In the genomic region with DNA sequence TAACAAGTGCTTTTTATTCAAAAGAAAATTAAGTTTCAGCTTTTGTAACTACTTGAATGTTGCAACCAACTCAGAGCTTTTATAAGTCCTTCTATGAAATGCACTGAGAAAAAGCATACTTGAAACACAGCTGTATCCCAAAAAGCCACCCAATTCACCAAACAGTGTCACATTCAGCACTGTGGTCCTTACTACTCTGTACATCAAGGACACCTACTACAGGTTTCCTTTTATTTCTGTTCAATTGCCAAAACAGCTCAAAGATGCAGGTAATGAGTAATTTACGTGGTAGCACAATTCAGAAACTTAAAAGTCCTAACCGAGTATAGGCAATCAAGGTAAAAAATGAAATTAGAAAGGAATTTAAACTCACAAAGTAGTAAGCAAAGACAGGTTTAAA, we compare ENCODE assay signal across 10 cellular contexts. TPM values are rescaled to one million over a fixed set of nuclear protein-coding genes. Genes with fewer than 3 reads are reported as not detected.
DNase-seq lines count a peak whose midpoint lies in the region; TF ChIP-seq lines count a peak whose summit lies in the region.
"Had no signal": no experiment of that assay in that cellular context is flagged by ENCODE, and none has a peak within 500 bp of the region (broad histone marks: within the 10 kb centered on the region; RNA-seq: fewer than 3 reads in every experiment).

No MANE protein-coding gene starts in this region.

- no peak overlapping the region for H4K91ac ChIP-seq in trophoblast cell (ENCODE audit: low read depth, low read length)

- H2BK5ac ChIP-seq in trophoblast cell (ENCODE audit: low read depth, low read length, poor library complexity): no peak overlapping the region

- H3K4me1 ChIP-seq in Caco-2 (peaks cover 13% of the 10 kb centered on the region), PC-9 (replicated peaks; ENCODE audit: insufficient read depth) (peaks cover 6% of the 10 kb centered on the region; the same call in 1 of the 2 replicates), trophoblast cell (ENCODE audit: control insufficient read depth in 1 of 2, insufficient read depth in 2 of 2, low read length in 2 of 2) (peaks cover 0 to 5% of the 10 kb centered on the region in 2 experiments)

- no peak overlapping the region for H3K14ac ChIP-seq in trophoblast cell (ENCODE audit: low read length)

- no peaks in the 10 kb centered on the region for H3K9me3 Mint-ChIP-seq in Caco-2 (ENCODE audit: unreplicated experiment)

- no peak overlapping the region for H2BK120ac ChIP-seq in trophoblast cell (ENCODE audit: insufficient read depth, low read length, poor library complexity)

- H3K23ac ChIP-seq in trophoblast cell (ENCODE audit: low read length): no peak overlapping the region

- no peaks in the 10 kb centered on the region for H3K27me3 Mint-ChIP-seq in Caco-2 (ENCODE audit: insufficient read depth, unreplicated experiment)

- peaks cover 13% of the 10 kb centered on the region for H3K79me1 ChIP-seq in trophoblast cell (ENCODE audit: low read length)

- H3K9ac ChIP-seq in trophoblast cell (ENCODE audit: low read length): no peak overlapping the region

- H3K9me2 ChIP-seq in PC-9 (ENCODE audit: insufficient read depth): no peaks in the 10 kb centered on the region

- peak overlapping the region; percentile 93 for H3K27ac Mint-ChIP-seq in Caco-2 (ENCODE audit: unreplicated experiment)

- CTCF ChIA-PET in Caco-2 (lab: Charles Lee): no interaction called here
- CTCF ChIA-PET in PC-9 (lab: Charles Lee): no interaction called here

- DNase-seq in Caco-2 (no peak), PC-9 (no peak), epithelial cell of proximal tubule (ENCODE audit: low read depth) (no peak), trophoblast cell (no peak), GM13977 (ENCODE audit: low spot score) (no peak), NAMALWA (ENCODE audit: low spot score) (no peak), DMS 273 (lab: John Stamatoyannopoulos, UW; ENCODE audit: unreplicated experiment) (no peak), KG1 (lab: John Stamatoyannopoulos, UW) (no peak)
- DNase-seq: cerebellar nuclear complex, NCI-H2029 treated with DMSO at 0.1 percent for 48 hours had no signal

- no TSS peak for BruUV-seq in Caco-2 (replicated peaks; lab: Mats Ljungman, UMichigan)
- no TSS peak for BruUV-seq in PC-9 (replicated peaks; lab: Mats Ljungman, UMichigan)

- no peak overlapping the region for H2BK12ac ChIP-seq in trophoblast cell (ENCODE audit: low read length)

- peaks cover 30% of the 10 kb centered on the region for H3K36me3 Mint-ChIP-seq in Caco-2 (ENCODE audit: insufficient read depth, unreplicated experiment)

- H3K4me1 Mint-ChIP-seq in Caco-2 (ENCODE audit: low read depth, unreplicated experiment): peaks cover 17% of the 10 kb centered on the region

- no peak overlapping the region for H4K8ac ChIP-seq in trophoblast cell (ENCODE audit: low read depth, low read length)

- H2AFZ ChIP-seq in PC-9: peak overlapping the region; percentile 66; the same call in 1 of the 2 replicates
- H2AFZ ChIP-seq in trophoblast cell (ENCODE audit: insufficient read depth, low read length, poor library complexity): no peak overlapping the region

- in situ Hi-C loops in GM13977 (cut with MboI; ENCODE audit: low pct_unique_long_range_greater_than_20kb, low sequenced_read_pairs, unreplicated experiment): no loop called here

- no peak overlapping the region for H4K12ac ChIP-seq in trophoblast cell (ENCODE audit: low read depth, low read length)

- no peaks in the 10 kb centered on the region for H3K9me3 ChIP-seq in Caco-2
- no peaks in the 10 kb centered on the region for H3K9me3 ChIP-seq in PC-9 (ENCODE audit: insufficient read depth, low read depth)
- no peaks in the 10 kb centered on the region for H3K9me3 ChIP-seq in trophoblast cell (ENCODE audit: insufficient read depth, low read depth, low read length)

- peak overlapping the region; percentile 66 for H3K4ac ChIP-seq in trophoblast cell (ENCODE audit: low read depth, low read length)

- peak overlapping the region; percentile 90 for H3K4me3 Mint-ChIP-seq in Caco-2 (ENCODE audit: unreplicated experiment)

- H3K36me3 ChIP-seq in Caco-2 (ENCODE audit: control insufficient read depth, insufficient read depth, low read length) (no peaks in the 10 kb centered on the region), PC-9 (ENCODE audit: low read depth) (no peaks in the 10 kb centered on the region), trophoblast cell (ENCODE audit: control insufficient read depth in 1 of 2, insufficient read depth in 2 of 2, low read length in 2 of 2) (peaks cover 8 to 9% of the 10 kb centered on the region in 2 experiments)

- H2AK5ac ChIP-seq in trophoblast cell (ENCODE audit: low read length): no peak overlapping the region

- no peak for TF ChIP-seq CTCF in Caco-2 (IDR thresholded peaks at IDR 0.05; ENCODE audit: insufficient read depth in 1 of 2, low read depth in 1 of 2, low read length in 1 of 2, severe bottlenecking in 1 of 2, unreplicated experiment in 1 of 2)
- TF ChIP-seq CTCF in PC-9 (conservative IDR thresholded peaks at IDR 0.05): no peak
- TF ChIP-seq CTCF in epithelial cell of proximal tubule (conservative IDR thresholded peaks at IDR 0.05; ENCODE audit: low read depth, low read length): no peak
- TF ChIP-seq CTCF in GM13977 (IDR thresholded peaks at IDR 0.05; ENCODE audit: extremely low read depth, insufficient read depth, missing control alignments): no peak

- WGBS in trophoblast cell (ENCODE audit: extremely low coverage, insufficient coverage, insufficient read length): no CpG with 5 or more reads among the region's 2 CpGs

- H3K27ac ChIP-seq in PC-9 (peak overlapping the region; percentile 84), trophoblast cell (ENCODE audit: low read depth, low read length) (no peak overlapping the region)

- H3K79me2 ChIP-seq in PC-9 (ENCODE audit: low read depth): peaks cover 58% of the 10 kb centered on the region
- peaks cover 9% of the 10 kb centered on the region for H3K79me2 ChIP-seq in trophoblast cell (ENCODE audit: control insufficient read depth, insufficient read depth, low read length, poor library complexity)

- no peak overlapping the region for H3K18ac ChIP-seq in trophoblast cell (ENCODE audit: low read length)

- H4K20me1 ChIP-seq in PC-9 (ENCODE audit: insufficient read depth): peaks cover 21% of the 10 kb centered on the region

- H3K4me2 ChIP-seq in PC-9: peak overlapping the region; percentile 77
- peak overlapping the region; percentile 85 for H3K4me2 ChIP-seq in trophoblast cell (ENCODE audit: low read length)

- H3K27me3 ChIP-seq in Caco-2 (replicated peaks; ENCODE audit: control insufficient read depth, insufficient read depth, low read length) (no peaks in the 10 kb centered on the region), PC-9 (ENCODE audit: insufficient read depth, low read depth) (no peaks in the 10 kb centered on the region), trophoblast cell (ENCODE audit: insufficient read depth, low read length) (no peaks in the 10 kb centered on the region)

- H3K4me3 ChIP-seq in Caco-2 (ENCODE audit: low read depth, low read length) (no peak overlapping the region; the same call in 1 of the 2 replicates), PC-9 (peak overlapping the region; percentile 63), epithelial cell of proximal tubule (ENCODE audit: low read depth, low read length) (peak overlapping the region; percentile 97), trophoblast cell (ENCODE audit: low read depth, low read length) (no peak overlapping the region)

- POLR2A ChIA-PET in Caco-2 (lab: Charles Lee) (no interaction called here), PC-9 (lab: Charles Lee; ENCODE audit: unreplicated experiment) (interaction anchor here (0.7 kb wide), 1 partner anchor 55 kb away, joined by 3 read pairs; no protein-coding TSS in a partner anchor)

- intact Hi-C loops in Caco-2 (cut with micrococcal nuclease; ENCODE audit: unreplicated experiment): loop anchor here (10.0 kb wide), 1 partner anchor 389 kb away; the partner anchor contains the start of gene HP1BP3
- intact Hi-C loops in PC-9 (cut with micrococcal nuclease; ENCODE audit: unreplicated experiment): loop anchor here (10.0 kb wide), 1 partner anchor 389 kb away; the partner anchor contains the start of gene HP1BP3

- peaks cover 12% of the 10 kb centered on the region; the same call in 1 of the 2 replicates for H3F3A ChIP-seq in PC-9 (ENCODE audit: insufficient read depth, low read depth)

RNA-seq across cellular contexts. Expression of gene EIF4G3, which starts 2.5 kb away (rescaled TPM):
- total RNA-seq in Caco-2 (2022) (55.3 and 55.4 TPM in 2 replicates), PC-9 (2021) (52.6 and 63.2 TPM in 2 replicates), epithelial cell of proximal tubule (21.0 and 27.3 TPM in 2 replicates)
- polyA plus RNA-seq in trophoblast cell (2013): 48.9 and 51.5 TPM in 2 replicates

Comparison
In these comparisons a context has a peak if more than half of its experiments do, and no peak if none do; other contexts are left out.
1. H3K4me3 ChIP-seq: peak in PC-9 (single experiment) and epithelial cell of proximal tubule (single experiment); none in Caco-2 (single experiment) and trophoblast cell (single experiment).